ENCODE assay signal across 7 cellular contexts in genomic region chr17:78140169-78141051, GRCh38. TPM values are rescaled to one million over a fixed set of nuclear protein-coding genes. Genes with fewer than 3 reads are reported as not detected.
DNase-seq lines count a peak whose midpoint lies in the region; ATAC-seq and TF ChIP-seq lines count a peak whose summit lies in the region.

No MANE protein-coding gene starts in this region.

- ATAC-seq in HG02885 (IDR thresholded peaks at IDR 0.05; ENCODE audit: poor library complexity, unreplicated experiment), result peak; percentile 84

- H3K27ac Mint-ChIP-seq in T-helper 2 cell treated with Interferon-gamma antibody and Interleukin-4, amounts not matched to agents 5 μg/mL and 100 μg/mL, for 36 hours, result peak overlapping the region; percentile 93
- peak overlapping the region; percentile 80 to 92 (median 87) for H3K27ac Mint-ChIP-seq in immature natural killer cell

- peaks cover 43% of the 10 kb centered on the region for H3K4me1 Mint-ChIP-seq in T-helper 2 cell treated with Interferon-gamma antibody and Interleukin-4, amounts not matched to agents 5 μg/mL and 100 μg/mL, for 36 hours (ENCODE audit: low read depth)
- peaks cover 64% of the 10 kb centered on the region in 2 donors for H3K4me1 Mint-ChIP-seq in immature natural killer cell

- peaks cover 54% of the 10 kb centered on the region for H3K36me3 Mint-ChIP-seq in T-helper 2 cell treated with Interferon-gamma antibody and Interleukin-4, amounts not matched to agents 5 μg/mL and 100 μg/mL, for 36 hours (ENCODE audit: low read depth)
- H3K36me3 Mint-ChIP-seq in immature natural killer cell, result peaks cover 8 to 14% (median 10%) of the 10 kb centered on the region in 3 donors

- H3K4me3 Mint-ChIP-seq in T-helper 2 cell treated with Interferon-gamma antibody and Interleukin-4, amounts not matched to agents 5 μg/mL and 100 μg/mL, for 36 hours, result peak overlapping the region; percentile 66
- H3K4me3 Mint-ChIP-seq in immature natural killer cell, result peak overlapping the region; percentile 49 to 72 (median 63)

- H3K27me3 Mint-ChIP-seq in T-helper 2 cell treated with Interferon-gamma antibody and Interleukin-4, amounts not matched to agents 5 μg/mL and 100 μg/mL, for 36 hours (ENCODE audit: low read depth), result no peaks in the 10 kb centered on the region
- H3K27me3 Mint-ChIP-seq in immature natural killer cell (ENCODE audit: low read depth in 3 of 3), result peaks cover 4 to 17% (median 12%) of the 10 kb centered on the region in 3 donors

- TF ChIP-seq POLR2A in GM18526 (IDR thresholded peaks at IDR 0.05; ENCODE audit: extremely low read depth, insufficient read length), result peak; percentile 52

- DNase-seq in NCI-H1436 treated with DMSO at 0.1 percent for 48 hours (lab: John Stamatoyannopoulos, UW) (peak; percentile 58), amniotic epithelial cell (ENCODE audit: low read depth) (peak; percentile 78), immature natural killer cell (peak; percentile 85 to 91 (median 89))
- peak; percentile 96 for DNase-seq in T-helper 2 cell treated with Interferon-gamma antibody and Interleukin-4, amounts not matched to agents 5 μg/mL and 100 μg/mL, for 36 hours (ENCODE audit: low spot score)
- peak; percentile 89 for DNase-seq in stimulated activated CD4-positive, alpha-beta T cell treated with anti-CD3 and anti-CD28 coated beads, Interleukin-4, amount 100 ng/mL, for 1 hour

- H3K9me3 Mint-ChIP-seq in T-helper 2 cell treated with Interferon-gamma antibody and Interleukin-4, amounts not matched to agents 5 μg/mL and 100 μg/mL, for 36 hours, result no peaks in the 10 kb centered on the region
- no peaks in the 10 kb centered on the region for H3K9me3 Mint-ChIP-seq in immature natural killer cell

RNA-seq across cellular contexts. Expression of gene C17orf99, which starts 5.8 kb away (rescaled TPM):
- polyA plus RNA-seq in immature natural killer cell, result not detected

RNA-seq across cellular contexts. Expression of gene TMC8, which starts 9.8 kb away (rescaled TPM):
- polyA plus RNA-seq in immature natural killer cell, result 100 to 1,000 TPM in 1 of 3 donors, 10 to 100 TPM in 2; 55.2 to 170 (median 58.2) TPM

RNA-seq across cellular contexts. Expression of gene TMC6, which starts 11.9 kb away (rescaled TPM):
- 100 to 1,000 TPM; 194 to 262 (median 203) TPM for polyA plus RNA-seq in immature natural killer cell

RNA-seq across cellular contexts. Expression of gene SYNGR2, which starts 28.0 kb away (rescaled TPM):
- 100 to 1,000 TPM; 113 to 230 (median 132) TPM for polyA plus RNA-seq in immature natural killer cell

RNA-seq across cellular contexts. Expression of gene TK1, which starts 46.4 kb away (rescaled TPM):
- 10 to 100 TPM; 11.3 to 19.7 (median 13.1) TPM for polyA plus RNA-seq in immature natural killer cell

Comparison
In these comparisons a context has a peak if more than half of its experiments do, and no peak if none do; other contexts are left out.
1. Peak in every context shown above with its lines: DNase-seq and ATAC-seq.